ENCODE assay signal across 8 cellular contexts in the genomic region with DNA sequence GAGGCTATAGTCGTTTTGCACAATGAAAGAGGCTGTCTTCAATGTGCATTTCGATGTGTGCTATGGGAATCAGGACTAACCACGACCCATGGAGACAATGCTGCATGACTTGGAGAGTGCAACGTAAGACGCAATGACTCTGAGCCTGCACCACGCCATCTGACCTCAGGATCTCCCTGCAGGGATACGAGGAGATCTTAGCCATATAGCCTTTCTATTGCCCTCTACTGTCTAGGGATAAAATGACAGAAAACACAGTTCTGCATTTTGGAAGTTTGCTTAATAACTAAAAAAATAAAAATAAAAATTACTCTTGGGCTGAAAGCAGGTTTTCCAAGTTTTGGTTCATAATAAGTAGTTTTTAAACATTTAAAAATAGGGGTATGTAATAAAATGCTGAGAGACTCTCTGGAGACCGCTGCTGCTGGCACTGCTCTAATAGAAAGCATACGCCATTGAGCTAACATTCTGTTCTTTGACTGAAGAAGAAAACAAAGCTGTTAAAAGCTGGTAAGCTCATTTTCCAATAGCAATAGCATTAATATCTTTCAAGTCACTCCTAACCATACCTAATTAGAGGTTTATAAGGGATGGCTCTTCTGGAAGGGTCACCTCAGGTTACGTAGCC.
DNase-seq lines count a peak whose midpoint lies in the region; ATAC-seq, FAIRE-seq and TF ChIP-seq lines count a peak whose summit lies in the region.

No MANE protein-coding gene starts in this region.

- in situ Hi-C loops in KBM-7 (cut with MboI; ENCODE audit: low pct_unique_long_range_greater_than_20kb, low sequenced_read_pairs): no loop called here
- in situ Hi-C loops in astrocyte of the cerebellum (cut with HindIII; ENCODE audit: low sequenced_read_pairs): loop anchor here (5.0 to 25.0 kb wide), 2 partner anchors 54 to 274 kb away; no protein-coding TSS in a partner anchor

- H4K20me1 ChIP-seq in keratinocyte (ENCODE audit: control insufficient read depth, extremely low read depth, insufficient read depth, low read length): no peaks in the 10 kb centered on the region

- CTCF ChIA-PET in AG04449 (lab: Yijun Ruan, JAX): interaction anchor here (0.6 to 3.0 kb wide), 21 partner anchors 10 to 489 kb away, joined by 3 to 25 read pairs (median 5); no protein-coding TSS in a partner anchor
- CTCF ChIA-PET in RWPE1 (lab: Yijun Ruan, JAX): interaction anchor here (0.7 to 1.0 kb wide), 2 partner anchors 142 to 277 kb away, joined by 3 read pairs; no protein-coding TSS in a partner anchor

- POLR2A ChIA-PET in AG04449 (lab: Yijun Ruan, JAX) (interaction anchor here (0.6 kb wide), 2 partner anchors 113 to 182 kb away, joined by 3 read pairs; no protein-coding TSS in a partner anchor), RWPE1 (lab: Yijun Ruan, JAX; ENCODE audit: low non-redundant PET) (no interaction called here)

- no peaks in the 10 kb centered on the region for H3K36me3 ChIP-seq in keratinocyte (ENCODE audit: control insufficient read depth in 2 of 2, extremely low read depth in 1 of 2, insufficient read depth in 2 of 2, low read length in 2 of 2)
- no peaks in the 10 kb centered on the region for H3K36me3 ChIP-seq in vagina

- H2AFZ ChIP-seq in keratinocyte (ENCODE audit: control insufficient read depth, low read length): no peak overlapping the region

- no peaks in the 10 kb centered on the region for H3K27me3 ChIP-seq in keratinocyte (ENCODE audit: control insufficient read depth, extremely low read depth, insufficient read depth, low read length)
- no peaks in the 10 kb centered on the region for H3K27me3 ChIP-seq in vagina

- H3K9me3 ChIP-seq in keratinocyte (ENCODE audit: control insufficient read depth, low read depth, low read length) (no peaks in the 10 kb centered on the region), vagina (no peaks in the 10 kb centered on the region)

- H3K4me2 ChIP-seq in keratinocyte (ENCODE audit: control insufficient read depth, extremely low read depth, insufficient read depth, low read depth, low read length): no peak overlapping the region

- no peaks in the 10 kb centered on the region for H3K79me2 ChIP-seq in keratinocyte (ENCODE audit: control insufficient read depth, insufficient read depth, low read length)

- dilution Hi-C loops in keratinocyte (cut with MboI; ENCODE audit: extremely low pct_ligation_motif_present, low sequenced_read_pairs): no loop called here

- no peaks in the 10 kb centered on the region for H3K9me1 ChIP-seq in keratinocyte (ENCODE audit: control insufficient read depth, extremely low read depth, insufficient read depth, low read length)

- H3K27ac ChIP-seq in keratinocyte (ENCODE audit: control insufficient read depth, insufficient read depth, low read length): no peak overlapping the region
- H3K27ac ChIP-seq in vagina: peak overlapping the region; percentile 74
- H3K27ac ChIP-seq in RWPE1: no peak overlapping the region

- intact Hi-C loops in vagina (cut with DNase I): no loop called here

- DNase-seq in AG04449 (ENCODE audit: low read depth, low spot score): no peak
- peak; percentile 27 for DNase-seq in KBM-7
- peak; percentile 23 for DNase-seq in astrocyte of the cerebellum (ENCODE audit: low read depth)
- DNase-seq in keratinocyte (ENCODE audit: low read depth, low spot score): no peak
- DNase-seq in vagina (ENCODE audit: extremely low spot score in 2 of 2): no peak
- no peak for DNase-seq in stimulated activated CD4-positive, alpha-beta T cell treated with anti-CD3 and anti-CD28 coated beads, Interleukin-4, amount 100 ng/mL, for 24 hours
- DNase-seq in RWPE1 (ENCODE audit: low spot score): no peak

- TF ChIP-seq CTCF in AG04449 (IDR thresholded peaks at IDR 0.05; ENCODE audit: insufficient read depth, low read length, missing control alignments) (peak; percentile 24), astrocyte of the cerebellum (IDR thresholded peaks at IDR 0.05; ENCODE audit: low read depth, low read length, missing control alignments) (peak; percentile 33), keratinocyte (optimal IDR thresholded peaks at IDR 0.05 in 1 of 3, IDR thresholded peaks at IDR 0.05 in 1 of 3, conservative IDR thresholded peaks at IDR 0.05 in 1 of 3; ENCODE audit: extremely low read depth in 1 of 3, insufficient read depth in 2 of 3, low read length in 3 of 3) (peak; percentile 30 to 35 (median 30)), vagina (IDR thresholded peaks at IDR 0.05) (peak in 1 of 3 experiments; percentile 42), RWPE1 (conservative IDR thresholded peaks at IDR 0.05; ENCODE audit: low read depth) (no peak)

- no peak for TF ChIP-seq POLR2A in vagina (IDR thresholded peaks at IDR 0.05)

- peaks cover 17% of the 10 kb centered on the region for H3K4me1 ChIP-seq in keratinocyte (ENCODE audit: control insufficient read depth, extremely low read depth, insufficient read depth, low read length)
- peaks cover 21% of the 10 kb centered on the region for H3K4me1 ChIP-seq in vagina

- FAIRE-seq in keratinocyte (lab: Jason Lieb, UNC): no peak

- no peak overlapping the region for H3K4me3 ChIP-seq in AG04449 (ENCODE audit: low read depth, low read length)
- H3K4me3 ChIP-seq in astrocyte of the cerebellum (ENCODE audit: low read depth, low read length): no peak overlapping the region
- no peak overlapping the region for H3K4me3 ChIP-seq in keratinocyte (ENCODE audit: control insufficient read depth in 2 of 3, extremely low read depth in 1 of 3, insufficient read depth in 2 of 3, low read depth in 1 of 3, low read length in 3 of 3)
- H3K4me3 ChIP-seq in vagina: peak overlapping the region; percentile 0 to 24

- no peak overlapping the region for H3K9ac ChIP-seq in keratinocyte (ENCODE audit: control insufficient read depth, extremely low read depth, insufficient read depth, low read length)

- ATAC-seq in GM18498 (IDR thresholded peaks at IDR 0.05; ENCODE audit: unreplicated experiment): no peak

Comparison
In these comparisons a context has a peak if more than half of its experiments do, and no peak if none do; other contexts are left out.
1. DNase-seq: peak in KBM-7 (single experiment) and astrocyte of the cerebellum (single experiment); none in AG04449 (single experiment), keratinocyte (single experiment), vagina (0 of 2), stimulated activated CD4-positive, alpha-beta T cell treated with anti-CD3 and anti-CD28 coated beads, Interleukin-4, amount 100 ng/mL, for 24 hours (single experiment) and RWPE1 (single experiment).
2. H3K4me3 ChIP-seq: peak in vagina (2 of 2); none in AG04449 (single experiment), astrocyte of the cerebellum (single experiment) and keratinocyte (0 of 3).